28 cellular contexts compared by ENCODE assay signal in genomic region chr5:14284366-14285148, GRCh38.
DNase-seq lines count a peak whose midpoint lies in the region; ATAC-seq and TF ChIP-seq lines count a peak whose summit lies in the region.
"Had no signal": no experiment of that assay in that cellular context is flagged by ENCODE, and none has a peak within 500 bp of the region (broad histone marks: within the 10 kb centered on the region; RNA-seq: fewer than 3 reads in every experiment).

No MANE protein-coding gene starts in this region.

- H3K36me3 Mint-ChIP-seq in MCF 10A (ENCODE audit: insufficient read depth, unreplicated experiment) (peaks cover 36% of the 10 kb centered on the region), brain (peaks cover 63% of the 10 kb centered on the region)
- H3K36me3 Mint-ChIP-seq: activated naive CD8-positive, alpha-beta T cell; natural killer cell; stimulated activated effector memory CD8-positive, alpha-beta T cell treated with anti-CD3 and anti-CD28 coated beads, Interleukin-12 subunit alpha, Interleukin-12 subunit beta, amount 100 ng/mL, for 72 hours had no signal

- no peaks in the 10 kb centered on the region for H3K27me3 ChIP-seq in breast epithelium
- H3K27me3 ChIP-seq in tibial artery, result no peaks in the 10 kb centered on the region
- H3K27me3 ChIP-seq: right lobe of liver had no signal

- ATAC-seq in HG02970 (IDR thresholded peaks at IDR 0.05; ENCODE audit: low FRiP score, unreplicated experiment) (no peak), GM18867 (IDR thresholded peaks at IDR 0.05; ENCODE audit: unreplicated experiment) (no peak), GM18502 (IDR thresholded peaks at IDR 0.05; ENCODE audit: poor library complexity, unreplicated experiment) (no peak)
- ATAC-seq: activated CD4-positive, alpha-beta T cell treated with anti-CD3 and anti-CD28 coated beads for 36 hours; left ventricle myocardium superior; natural killer cell; right lobe of liver; stimulated activated effector memory CD8-positive, alpha-beta T cell treated with anti-CD3 and anti-CD28 coated beads, Interleukin-12 subunit alpha, Interleukin-12 subunit beta, amount 100 ng/mL, for 72 hours; T-helper 17 cell had no signal

- H3K9me3 Mint-ChIP-seq in MCF 10A (ENCODE audit: unreplicated experiment) (no peaks in the 10 kb centered on the region), brain (no peaks in the 10 kb centered on the region)
- H3K9me3 Mint-ChIP-seq: CD4-positive, alpha-beta T cell; natural killer cell; stimulated activated effector memory CD8-positive, alpha-beta T cell treated with anti-CD3 and anti-CD28 coated beads, Interleukin-12 subunit alpha, Interleukin-12 subunit beta, amount 100 ng/mL, for 72 hours had no signal

- no TSS peak for BruUV-seq in MCF 10A (replicated peaks; lab: Mats Ljungman, UMichigan)

- no peak overlapping the region for H3K4me3 Mint-ChIP-seq in MCF 10A (ENCODE audit: unreplicated experiment)
- H3K4me3 Mint-ChIP-seq in brain, result peak overlapping the region in 4 of 5 experiments; percentile 7 to 71 (median 50)
- H3K4me3 Mint-ChIP-seq: activated CD4-positive, alpha-beta T cell treated with anti-CD3 and anti-CD28 coated beads for 36 hours; activated naive CD8-positive, alpha-beta T cell; CD4-positive, alpha-beta T cell; natural killer cell; stimulated activated effector memory CD8-positive, alpha-beta T cell treated with anti-CD3 and anti-CD28 coated beads, Interleukin-12 subunit alpha, Interleukin-12 subunit beta, amount 100 ng/mL, for 72 hours; T-helper 17 cell had no signal

- CTCF ChIA-PET in MCF 10A (lab: Yijun Ruan, JAX), result interaction anchor here (0.9 to 1.2 kb wide), 3 partner anchors 14 to 297 kb away, joined by 3 to 7 read pairs (median 4); no protein-coding TSS in a partner anchor

- DNase-seq in MCF 10A (ENCODE audit: unreplicated experiment) (no peak), breast epithelium (ENCODE audit: low spot score in 2 of 2) (no peak), tibial artery (no peak)
- DNase-seq: 8988T; activated CD4-positive, alpha-beta T cell treated with anti-CD3 and anti-CD28 coated beads for 36 hours; activated effector memory CD4-positive, alpha-beta T cell treated with Interleukin-2 at 50 U/mL for 16 hours; anterior cingulate cortex; caudate nucleus; CD4-positive, alpha-beta T cell; KG1; left ventricle myocardium superior; MM.1S; natural killer cell; NCI-H2029; NCI-H446; right lobe of liver; stimulated activated CD4-positive, alpha-beta T cell treated with anti-CD3 and anti-CD28 coated beads, Interleukin-12 subunit alpha, Interleukin-12 subunit beta, amount 100 ng/mL, for 4 hours; stimulated activated CD4-positive, alpha-beta T cell treated with anti-CD3 and anti-CD28 coated beads, Interleukin-4, amount 100 ng/mL, for 1 hour; T-helper 17 cell had no signal

- no peaks in the 10 kb centered on the region for H3K27me3 Mint-ChIP-seq in MCF 10A (ENCODE audit: insufficient read depth, unreplicated experiment)
- H3K27me3 Mint-ChIP-seq in brain, result no peaks in the 10 kb centered on the region
- H3K27me3 Mint-ChIP-seq: activated CD4-positive, alpha-beta T cell treated with anti-CD3 and anti-CD28 coated beads for 36 hours; CD4-positive, alpha-beta T cell had no signal

- POLR2A ChIA-PET in MCF 10A (lab: Yijun Ruan, JAX), result no interaction called here

- H3K27ac Mint-ChIP-seq in MCF 10A (ENCODE audit: low read depth, unreplicated experiment) (peak overlapping the region; percentile 52), brain (peak overlapping the region in 4 of 5 experiments; percentile 7 to 79 (median 50))
- H3K27ac Mint-ChIP-seq: activated CD4-positive, alpha-beta T cell treated with anti-CD3 and anti-CD28 coated beads for 36 hours; activated naive CD8-positive, alpha-beta T cell; CD4-positive, alpha-beta T cell; natural killer cell; stimulated activated effector memory CD8-positive, alpha-beta T cell treated with anti-CD3 and anti-CD28 coated beads, Interleukin-12 subunit alpha, Interleukin-12 subunit beta, amount 100 ng/mL, for 72 hours; T-helper 17 cell had no signal

- H3K4me3 ChIP-seq in breast epithelium, result no peak overlapping the region
- no peak overlapping the region for H3K4me3 ChIP-seq in mesodermal cell (ENCODE audit: extremely low read depth, insufficient read depth, low read length, poor library complexity, severe bottlenecking)
- no peak overlapping the region for H3K4me3 ChIP-seq in tibial artery
- H3K4me3 ChIP-seq: right lobe of liver, SK-N-MC had no signal

- H3K36me3 ChIP-seq in breast epithelium (no peaks in the 10 kb centered on the region), mesodermal cell (ENCODE audit: control insufficient read depth, insufficient read depth, low read length) (peaks cover 79% of the 10 kb centered on the region), tibial artery (peaks cover 9 to 14% (median 13%) of the 10 kb centered on the region in 3 donors)

- H3K27ac ChIP-seq in breast epithelium, result no peak overlapping the region
- H3K27ac ChIP-seq in mesodermal cell (ENCODE audit: low read depth, low read length, severe bottlenecking), result peak overlapping the region; percentile 56
- H3K27ac ChIP-seq in tibial artery, result no peak overlapping the region
- H3K27ac ChIP-seq: parathyroid adenoma, right lobe of liver, SK-N-MC had no signal

- no peaks in the 10 kb centered on the region for H3K4me1 ChIP-seq in breast epithelium
- peaks cover 27% of the 10 kb centered on the region for H3K4me1 ChIP-seq in mesodermal cell (ENCODE audit: control insufficient read depth, insufficient read depth, low read length, poor library complexity, severe bottlenecking)
- peaks cover 0 to 49% (median under 1%) of the 10 kb centered on the region in 4 donors for H3K4me1 ChIP-seq in tibial artery
- H3K4me1 ChIP-seq: right lobe of liver had no signal

- TF ChIP-seq POLR2A in breast epithelium (IDR thresholded peaks at IDR 0.05), result no peak

- TF ChIP-seq CTCF in MCF 10A (IDR thresholded peaks at IDR 0.05; ENCODE audit: unreplicated experiment) (no peak), breast epithelium (IDR thresholded peaks at IDR 0.05) (no peak), brain (conservative IDR thresholded peaks at IDR 0.05) (no peak), tibial artery (IDR thresholded peaks at IDR 0.05) (no peak)

- intact Hi-C loops in MCF 10A (cut with micrococcal nuclease) (no loop called here), breast epithelium (cut with DNase I; ENCODE audit: low total_unique reads) (no loop called here), tibial artery (cut with DNase I; ENCODE audit: low total_unique reads) (loop anchor here (5.0 kb wide), 1 partner anchor 297 kb away; no protein-coding TSS in a partner anchor)

- 69 to 86% methylated on average over 5 of the region's 12 CpGs for whole genome bisulfite sequencing in mesodermal cell (ENCODE audit: insufficient coverage in 2 of 2), 2 experiments

- H3K4me1 Mint-ChIP-seq in MCF 10A (ENCODE audit: insufficient read depth, unreplicated experiment) (peaks cover 5% of the 10 kb centered on the region), brain (peaks cover 71% of the 10 kb centered on the region)
- H3K4me1 Mint-ChIP-seq: stimulated activated effector memory CD8-positive, alpha-beta T cell treated with anti-CD3 and anti-CD28 coated beads, Interleukin-12 subunit alpha, Interleukin-12 subunit beta, amount 100 ng/mL, for 72 hours; T-helper 17 cell had no signal

- H3K9me3 ChIP-seq in breast epithelium (no peaks in the 10 kb centered on the region), mesodermal cell (ENCODE audit: control insufficient read depth, low read length) (no peaks in the 10 kb centered on the region), tibial artery (no peaks in the 10 kb centered on the region)
- H3K9me3 ChIP-seq: right lobe of liver had no signal
